Comparison of ENCODE assay signal across 1 cellular context in the genomic region with DNA sequence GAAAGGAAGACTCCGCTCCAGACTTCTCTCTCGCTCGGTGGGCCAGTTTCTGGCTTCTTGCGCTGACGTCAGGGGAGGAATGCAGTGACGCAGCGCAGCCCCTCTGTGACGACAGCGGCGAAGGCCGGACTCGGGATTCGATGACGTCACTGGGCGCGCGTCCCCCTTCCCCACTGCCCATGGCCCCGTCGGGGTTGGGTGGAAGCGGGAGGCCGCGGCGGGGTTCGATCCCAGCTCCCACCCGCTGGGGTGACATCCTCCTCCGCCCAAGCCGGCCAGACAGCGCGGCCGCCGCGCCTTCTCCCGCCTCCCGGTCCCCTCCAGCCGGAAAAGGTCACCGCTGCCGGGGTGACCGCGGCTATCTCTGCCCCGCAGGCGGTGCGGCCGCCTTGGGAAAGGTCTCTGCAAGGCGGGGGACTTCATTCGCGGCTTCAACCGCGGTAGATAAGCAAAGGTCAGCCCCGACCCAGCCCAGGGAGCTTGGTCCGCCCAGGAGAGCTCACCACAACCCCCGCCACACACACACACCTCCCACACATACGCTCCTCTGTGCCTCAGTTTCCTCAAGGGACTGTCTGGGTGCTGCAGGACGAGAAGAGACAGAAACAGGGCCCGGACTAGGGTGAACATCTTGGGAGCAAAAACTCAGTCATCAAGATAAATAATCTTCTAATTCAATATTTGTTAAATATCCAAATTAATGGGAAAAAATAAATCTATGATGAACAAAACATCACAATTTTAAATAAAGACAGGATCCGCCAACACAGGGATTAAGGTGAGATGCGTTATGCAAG.
A peak's percentile ranks its signal among the peaks of the same experiment; 100 is the strongest.
TF ChIP-seq lines count a peak whose summit lies in the region.

No MANE protein-coding gene starts in this region.

TF ChIP-seq in K562, 482 proteins besides CTCF, POLR2A, EP300 and RAD21 (continued from another document):
- TF ChIP-seq, protein P1, sequence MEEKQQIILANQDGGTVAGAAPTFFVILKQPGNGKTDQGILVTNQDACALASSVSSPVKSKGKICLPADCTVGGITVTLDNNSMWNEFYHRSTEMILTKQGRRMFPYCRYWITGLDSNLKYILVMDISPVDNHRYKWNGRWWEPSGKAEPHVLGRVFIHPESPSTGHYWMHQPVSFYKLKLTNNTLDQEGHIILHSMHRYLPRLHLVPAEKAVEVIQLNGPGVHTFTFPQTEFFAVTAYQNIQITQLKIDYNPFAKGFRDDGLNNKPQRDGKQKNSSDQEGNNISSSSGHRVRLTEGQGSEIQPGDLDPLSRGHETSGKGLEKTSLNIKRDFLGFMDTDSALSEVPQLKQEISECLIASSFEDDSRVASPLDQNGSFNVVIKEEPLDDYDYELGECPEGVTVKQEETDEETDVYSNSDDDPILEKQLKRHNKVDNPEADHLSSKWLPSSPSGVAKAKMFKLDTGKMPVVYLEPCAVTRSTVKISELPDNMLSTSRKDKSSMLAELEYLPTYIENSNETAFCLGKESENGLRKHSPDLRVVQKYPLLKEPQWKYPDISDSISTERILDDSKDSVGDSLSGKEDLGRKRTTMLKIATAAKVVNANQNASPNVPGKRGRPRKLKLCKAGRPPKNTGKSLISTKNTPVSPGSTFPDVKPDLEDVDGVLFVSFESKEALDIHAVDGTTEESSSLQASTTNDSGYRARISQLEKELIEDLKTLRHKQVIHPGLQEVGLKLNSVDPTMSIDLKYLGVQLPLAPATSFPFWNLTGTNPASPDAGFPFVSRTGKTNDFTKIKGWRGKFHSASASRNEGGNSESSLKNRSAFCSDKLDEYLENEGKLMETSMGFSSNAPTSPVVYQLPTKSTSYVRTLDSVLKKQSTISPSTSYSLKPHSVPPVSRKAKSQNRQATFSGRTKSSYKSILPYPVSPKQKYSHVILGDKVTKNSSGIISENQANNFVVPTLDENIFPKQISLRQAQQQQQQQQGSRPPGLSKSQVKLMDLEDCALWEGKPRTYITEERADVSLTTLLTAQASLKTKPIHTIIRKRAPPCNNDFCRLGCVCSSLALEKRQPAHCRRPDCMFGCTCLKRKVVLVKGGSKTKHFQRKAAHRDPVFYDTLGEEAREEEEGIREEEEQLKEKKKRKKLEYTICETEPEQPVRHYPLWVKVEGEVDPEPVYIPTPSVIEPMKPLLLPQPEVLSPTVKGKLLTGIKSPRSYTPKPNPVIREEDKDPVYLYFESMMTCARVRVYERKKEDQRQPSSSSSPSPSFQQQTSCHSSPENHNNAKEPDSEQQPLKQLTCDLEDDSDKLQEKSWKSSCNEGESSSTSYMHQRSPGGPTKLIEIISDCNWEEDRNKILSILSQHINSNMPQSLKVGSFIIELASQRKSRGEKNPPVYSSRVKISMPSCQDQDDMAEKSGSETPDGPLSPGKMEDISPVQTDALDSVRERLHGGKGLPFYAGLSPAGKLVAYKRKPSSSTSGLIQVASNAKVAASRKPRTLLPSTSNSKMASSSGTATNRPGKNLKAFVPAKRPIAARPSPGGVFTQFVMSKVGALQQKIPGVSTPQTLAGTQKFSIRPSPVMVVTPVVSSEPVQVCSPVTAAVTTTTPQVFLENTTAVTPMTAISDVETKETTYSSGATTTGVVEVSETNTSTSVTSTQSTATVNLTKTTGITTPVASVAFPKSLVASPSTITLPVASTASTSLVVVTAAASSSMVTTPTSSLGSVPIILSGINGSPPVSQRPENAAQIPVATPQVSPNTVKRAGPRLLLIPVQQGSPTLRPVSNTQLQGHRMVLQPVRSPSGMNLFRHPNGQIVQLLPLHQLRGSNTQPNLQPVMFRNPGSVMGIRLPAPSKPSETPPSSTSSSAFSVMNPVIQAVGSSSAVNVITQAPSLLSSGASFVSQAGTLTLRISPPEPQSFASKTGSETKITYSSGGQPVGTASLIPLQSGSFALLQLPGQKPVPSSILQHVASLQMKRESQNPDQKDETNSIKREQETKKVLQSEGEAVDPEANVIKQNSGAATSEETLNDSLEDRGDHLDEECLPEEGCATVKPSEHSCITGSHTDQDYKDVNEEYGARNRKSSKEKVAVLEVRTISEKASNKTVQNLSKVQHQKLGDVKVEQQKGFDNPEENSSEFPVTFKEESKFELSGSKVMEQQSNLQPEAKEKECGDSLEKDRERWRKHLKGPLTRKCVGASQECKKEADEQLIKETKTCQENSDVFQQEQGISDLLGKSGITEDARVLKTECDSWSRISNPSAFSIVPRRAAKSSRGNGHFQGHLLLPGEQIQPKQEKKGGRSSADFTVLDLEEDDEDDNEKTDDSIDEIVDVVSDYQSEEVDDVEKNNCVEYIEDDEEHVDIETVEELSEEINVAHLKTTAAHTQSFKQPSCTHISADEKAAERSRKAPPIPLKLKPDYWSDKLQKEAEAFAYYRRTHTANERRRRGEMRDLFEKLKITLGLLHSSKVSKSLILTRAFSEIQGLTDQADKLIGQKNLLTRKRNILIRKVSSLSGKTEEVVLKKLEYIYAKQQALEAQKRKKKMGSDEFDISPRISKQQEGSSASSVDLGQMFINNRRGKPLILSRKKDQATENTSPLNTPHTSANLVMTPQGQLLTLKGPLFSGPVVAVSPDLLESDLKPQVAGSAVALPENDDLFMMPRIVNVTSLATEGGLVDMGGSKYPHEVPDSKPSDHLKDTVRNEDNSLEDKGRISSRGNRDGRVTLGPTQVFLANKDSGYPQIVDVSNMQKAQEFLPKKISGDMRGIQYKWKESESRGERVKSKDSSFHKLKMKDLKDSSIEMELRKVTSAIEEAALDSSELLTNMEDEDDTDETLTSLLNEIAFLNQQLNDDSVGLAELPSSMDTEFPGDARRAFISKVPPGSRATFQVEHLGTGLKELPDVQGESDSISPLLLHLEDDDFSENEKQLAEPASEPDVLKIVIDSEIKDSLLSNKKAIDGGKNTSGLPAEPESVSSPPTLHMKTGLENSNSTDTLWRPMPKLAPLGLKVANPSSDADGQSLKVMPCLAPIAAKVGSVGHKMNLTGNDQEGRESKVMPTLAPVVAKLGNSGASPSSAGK (IDR thresholded peaks at IDR 0.05), result peak; percentile 60; the same call in 1 of the 2 replicates
- peak; percentile 95 for TF ChIP-seq NEUROD1 (IDR thresholded peaks at IDR 0.05; ENCODE audit: borderline replicate concordance, low read depth, low read length, partially characterized antibody)
- peak; percentile 99 for TF ChIP-seq BCOR (IDR thresholded peaks at IDR 0.05)
- peak; percentile 71 for TF ChIP-seq ZNF24 (IDR thresholded peaks at IDR 0.05)
- peak; percentile 91 for TF ChIP-seq SP1 (CRISPR knock-in tag; IDR thresholded peaks at IDR 0.05)
- peak; percentile 71; the same call in 1 of the 2 replicates for TF ChIP-seq ZNF311 (CRISPR knock-in tag; IDR thresholded peaks at IDR 0.05)
- TF ChIP-seq HDAC3 (IDR thresholded peaks at IDR 0.05; ENCODE audit: borderline replicate concordance, partially characterized antibody), result peak; percentile 98
- TF ChIP-seq, protein P2, sequence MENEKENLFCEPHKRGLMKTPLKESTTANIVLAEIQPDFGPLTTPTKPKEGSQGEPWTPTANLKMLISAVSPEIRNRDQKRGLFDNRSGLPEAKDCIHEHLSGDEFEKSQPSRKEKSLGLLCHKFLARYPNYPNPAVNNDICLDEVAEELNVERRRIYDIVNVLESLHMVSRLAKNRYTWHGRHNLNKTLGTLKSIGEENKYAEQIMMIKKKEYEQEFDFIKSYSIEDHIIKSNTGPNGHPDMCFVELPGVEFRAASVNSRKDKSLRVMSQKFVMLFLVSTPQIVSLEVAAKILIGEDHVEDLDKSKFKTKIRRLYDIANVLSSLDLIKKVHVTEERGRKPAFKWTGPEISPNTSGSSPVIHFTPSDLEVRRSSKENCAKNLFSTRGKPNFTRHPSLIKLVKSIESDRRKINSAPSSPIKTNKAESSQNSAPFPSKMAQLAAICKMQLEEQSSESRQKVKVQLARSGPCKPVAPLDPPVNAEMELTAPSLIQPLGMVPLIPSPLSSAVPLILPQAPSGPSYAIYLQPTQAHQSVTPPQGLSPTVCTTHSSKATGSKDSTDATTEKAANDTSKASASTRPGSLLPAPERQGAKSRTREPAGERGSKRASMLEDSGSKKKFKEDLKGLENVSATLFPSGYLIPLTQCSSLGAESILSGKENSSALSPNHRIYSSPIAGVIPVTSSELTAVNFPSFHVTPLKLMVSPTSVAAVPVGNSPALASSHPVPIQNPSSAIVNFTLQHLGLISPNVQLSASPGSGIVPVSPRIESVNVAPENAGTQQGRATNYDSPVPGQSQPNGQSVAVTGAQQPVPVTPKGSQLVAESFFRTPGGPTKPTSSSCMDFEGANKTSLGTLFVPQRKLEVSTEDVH (IDR thresholded peaks at IDR 0.05; ENCODE audit: low read depth, partially characterized antibody), result peak; percentile 78
- TF ChIP-seq SPI1 (IDR thresholded peaks at IDR 0.05; ENCODE audit: borderline replicate concordance, low read depth, low read length), result 0 out of 2 replicates have a peak, but pooled peaks have one; percentile 4
- TF ChIP-seq SNIP1 (IDR thresholded peaks at IDR 0.05; ENCODE audit: low read depth), result no peak
